In the genomic region with DNA sequence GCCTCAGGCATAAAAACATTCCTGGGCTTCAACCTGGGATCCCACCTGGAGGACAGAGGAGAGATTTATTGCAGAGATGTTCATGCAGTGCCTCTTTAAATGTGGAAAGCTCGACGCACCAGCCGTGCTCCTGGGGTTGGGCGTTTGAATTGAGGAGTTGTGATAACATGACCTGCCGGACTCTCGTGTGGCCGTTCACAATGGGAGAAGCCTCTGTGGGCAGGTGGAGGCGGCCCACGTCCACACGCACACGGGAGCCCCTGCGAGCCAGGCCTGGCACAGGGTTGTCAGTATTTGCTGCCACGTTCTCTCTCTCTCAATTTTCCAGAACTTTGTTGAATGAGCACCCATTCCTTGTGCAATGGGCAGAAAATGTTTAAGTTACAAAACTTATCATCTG, we compare ENCODE assay signal across 15 cellular contexts. TPM values are rescaled to one million over a fixed set of nuclear protein-coding genes. Genes with fewer than 3 reads are reported as not detected.
DNase-seq lines count a peak whose midpoint lies in the region; ATAC-seq and TF ChIP-seq lines count a peak whose summit lies in the region.
"Had no signal": no experiment of that assay in that cellular context is flagged by ENCODE, and none has a peak within 500 bp of the region (broad histone marks: within the 10 kb centered on the region; RNA-seq: fewer than 3 reads in every experiment).

No MANE protein-coding gene starts in this region.

- H3K79me2 ChIP-seq in SK-N-SH (ENCODE audit: insufficient read depth), result peaks cover 93% of the 10 kb centered on the region

- no peaks in the 10 kb centered on the region for H3K9me2 ChIP-seq in SK-N-SH

- peaks cover 97% of the 10 kb centered on the region for H4K20me1 ChIP-seq in SK-N-SH (ENCODE audit: insufficient read depth)

- TF ChIP-seq POLR2A in vagina (IDR thresholded peaks at IDR 0.05), result no peak

- intact Hi-C loops in left cardiac atrium (cut with DNase I) (no loop called here), vagina (cut with DNase I) (no loop called here)

- H3K27ac ChIP-seq in SK-N-SH (ENCODE audit: low read depth in 2 of 2, low read length in 1 of 2) (peak overlapping the region; percentile 60 to 96), rectal smooth muscle tissue (ENCODE audit: low read depth, low read length) (peak overlapping the region; percentile 33), vagina (peak overlapping the region; percentile 100)
- no peak overlapping the region for H3K27ac ChIP-seq in effector memory CD4-positive, alpha-beta T cell (ENCODE audit: insufficient read depth, low read length, poor library complexity, severe bottlenecking)

- CTCF ChIA-PET in SK-N-SH (lab: Yijun Ruan, JAX), result interaction anchor here (1.0 to 1.7 kb wide), 5 partner anchors 15 to 98 kb away, joined by 3 to 5 read pairs (median 4); no protein-coding TSS in a partner anchor

- H3K4me2 ChIP-seq in SK-N-SH, result peak overlapping the region; percentile 69

- H3K36me3 ChIP-seq in SK-N-SH (replicated peaks in 1 of 2; ENCODE audit: control insufficient read depth in 1 of 2, insufficient read depth in 2 of 2, low read length in 1 of 2) (peaks cover 59 to 80% of the 10 kb centered on the region in 2 experiments), rectal smooth muscle tissue (ENCODE audit: control insufficient read depth, insufficient read depth, low read length) (peaks cover 14% of the 10 kb centered on the region), vagina (peaks cover 0 to 22% of the 10 kb centered on the region in 2 donors)
- H3K36me3 ChIP-seq in effector memory CD4-positive, alpha-beta T cell (ENCODE audit: control insufficient read depth, insufficient read depth, low read length), result peaks cover 4% of the 10 kb centered on the region

- peaks cover 61% of the 10 kb centered on the region for H3F3A ChIP-seq in SK-N-SH (replicated peaks; ENCODE audit: insufficient read depth)

- no peak for TF ChIP-seq CTCF in SK-N-SH (IDR thresholded peaks at IDR 0.05)
- TF ChIP-seq CTCF in vagina (IDR thresholded peaks at IDR 0.05), result no peak

- no peak overlapping the region for H2AFZ ChIP-seq in SK-N-SH (ENCODE audit: low read depth)

- POLR2A ChIA-PET in SK-N-SH (lab: Yijun Ruan, JAX), result interaction anchor here (0.5 kb wide), 1 partner anchor 55 kb away, joined by 3 read pairs; no protein-coding TSS in a partner anchor

- WGBS in SK-N-SH (ENCODE audit: low lambda C conversion rate), result 86% methylated on average over 9 of the region's 13 CpGs

- no peak for TF ChIP-seq RAD21 in SK-N-SH (IDR thresholded peaks at IDR 0.05; ENCODE audit: low read length)

- H3K4me3 ChIP-seq in SK-N-SH (ENCODE audit: low read depth in 2 of 2, low read length in 1 of 2), result no peak overlapping the region
- no peak overlapping the region for H3K4me3 ChIP-seq in rectal smooth muscle tissue (ENCODE audit: low read length)
- peak overlapping the region in 1 of 2 donors; percentile 2 for H3K4me3 ChIP-seq in vagina
- no peak overlapping the region for H3K4me3 ChIP-seq in effector memory CD4-positive, alpha-beta T cell (ENCODE audit: insufficient read depth, low read depth, low read length, poor library complexity, severe bottlenecking)
- H3K4me3 ChIP-seq: lung, testis had no signal

- TF ChIP-seq EP300 in SK-N-SH (IDR thresholded peaks at IDR 0.05; ENCODE audit: borderline replicate concordance in 1 of 2, low read depth in 1 of 2, low read length in 1 of 2), result no peak

- H3K9ac ChIP-seq in SK-N-SH (no peak overlapping the region), rectal smooth muscle tissue (ENCODE audit: low read length) (no peak overlapping the region)

- H3K9me3 ChIP-seq in SK-N-SH (no peaks in the 10 kb centered on the region), vagina (no peaks in the 10 kb centered on the region)
- H3K9me3 ChIP-seq in effector memory CD4-positive, alpha-beta T cell (ENCODE audit: control insufficient read depth, low read length), result no peaks in the 10 kb centered on the region
- H3K9me3 ChIP-seq: testis had no signal

- H3K27me3 ChIP-seq in SK-N-SH (ENCODE audit: insufficient read depth), result no peaks in the 10 kb centered on the region
- H3K27me3 ChIP-seq in rectal smooth muscle tissue (ENCODE audit: control insufficient read depth, insufficient read depth, low read length), result no peaks in the 10 kb centered on the region
- H3K27me3 ChIP-seq in vagina, result no peaks in the 10 kb centered on the region
- no peaks in the 10 kb centered on the region for H3K27me3 ChIP-seq in effector memory CD4-positive, alpha-beta T cell (replicated peaks; ENCODE audit: control insufficient read depth, insufficient read depth, low read length, poor library complexity, severe bottlenecking)
- H3K27me3 ChIP-seq: testis had no signal

- H3K4me1 ChIP-seq in SK-N-SH (ENCODE audit: control insufficient read depth in 1 of 2, insufficient read depth in 2 of 2, low read depth in 1 of 2, low read length in 1 of 2) (peaks cover 48 to 93% of the 10 kb centered on the region in 2 experiments), rectal smooth muscle tissue (ENCODE audit: control insufficient read depth, insufficient read depth, low read length) (peaks cover 61% of the 10 kb centered on the region), vagina (peaks cover 100% of the 10 kb centered on the region)
- H3K4me1 ChIP-seq in effector memory CD4-positive, alpha-beta T cell (ENCODE audit: control insufficient read depth, insufficient read depth, low read length, poor library complexity, severe bottlenecking), result no peaks in the 10 kb centered on the region

- DNase-seq in SK-N-SH, result no peak
- DNase-seq in left cardiac atrium, result peak; percentile 15
- no peak for DNase-seq in vagina (ENCODE audit: extremely low spot score in 2 of 2)
- no peak for DNase-seq in effector memory CD4-positive, alpha-beta T cell
- no peak for DNase-seq in NCI-H446 treated with DMSO at 0.1 percent for 48 hours (lab: John Stamatoyannopoulos, UW)
- DNase-seq: 8988T, activated T-cell treated with anti-CD3 and anti-CD28 coated beads for 4 hours, NCI-H146, NCI-H524, testis had no signal

- no peak for ATAC-seq in SK-N-SH treated with all-trans-retinoic acid at 6 μM for 48 hours
- no peak for ATAC-seq in left cardiac atrium
- ATAC-seq in HG03432 (IDR thresholded peaks at IDR 0.05; ENCODE audit: unreplicated experiment), result no peak
- ATAC-seq: CD8-positive, alpha-beta T cell had no signal

TF ChIP-seq in SK-N-SH, 30 proteins besides CTCF, POLR2A, EP300 and RAD21 (continues in another document):
- TF ChIP-seq, protein P1, sequence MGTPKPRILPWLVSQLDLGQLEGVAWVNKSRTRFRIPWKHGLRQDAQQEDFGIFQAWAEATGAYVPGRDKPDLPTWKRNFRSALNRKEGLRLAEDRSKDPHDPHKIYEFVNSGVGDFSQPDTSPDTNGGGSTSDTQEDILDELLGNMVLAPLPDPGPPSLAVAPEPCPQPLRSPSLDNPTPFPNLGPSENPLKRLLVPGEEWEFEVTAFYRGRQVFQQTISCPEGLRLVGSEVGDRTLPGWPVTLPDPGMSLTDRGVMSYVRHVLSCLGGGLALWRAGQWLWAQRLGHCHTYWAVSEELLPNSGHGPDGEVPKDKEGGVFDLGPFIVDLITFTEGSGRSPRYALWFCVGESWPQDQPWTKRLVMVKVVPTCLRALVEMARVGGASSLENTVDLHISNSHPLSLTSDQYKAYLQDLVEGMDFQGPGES (IDR thresholded peaks at IDR 0.05; ENCODE audit: low read depth, low read length), result no peak

TF ChIP-seq in SK-N-SH treated with all-trans-retinoic acid at 6 μM for 48 hours, 23 proteins besides CTCF, POLR2A, EP300 and RAD21 (continues in another document):
- no peak for TF ChIP-seq CSDC2 (CRISPR knock-in tag; IDR thresholded peaks at IDR 0.05)
- TF ChIP-seq, protein P2, sequence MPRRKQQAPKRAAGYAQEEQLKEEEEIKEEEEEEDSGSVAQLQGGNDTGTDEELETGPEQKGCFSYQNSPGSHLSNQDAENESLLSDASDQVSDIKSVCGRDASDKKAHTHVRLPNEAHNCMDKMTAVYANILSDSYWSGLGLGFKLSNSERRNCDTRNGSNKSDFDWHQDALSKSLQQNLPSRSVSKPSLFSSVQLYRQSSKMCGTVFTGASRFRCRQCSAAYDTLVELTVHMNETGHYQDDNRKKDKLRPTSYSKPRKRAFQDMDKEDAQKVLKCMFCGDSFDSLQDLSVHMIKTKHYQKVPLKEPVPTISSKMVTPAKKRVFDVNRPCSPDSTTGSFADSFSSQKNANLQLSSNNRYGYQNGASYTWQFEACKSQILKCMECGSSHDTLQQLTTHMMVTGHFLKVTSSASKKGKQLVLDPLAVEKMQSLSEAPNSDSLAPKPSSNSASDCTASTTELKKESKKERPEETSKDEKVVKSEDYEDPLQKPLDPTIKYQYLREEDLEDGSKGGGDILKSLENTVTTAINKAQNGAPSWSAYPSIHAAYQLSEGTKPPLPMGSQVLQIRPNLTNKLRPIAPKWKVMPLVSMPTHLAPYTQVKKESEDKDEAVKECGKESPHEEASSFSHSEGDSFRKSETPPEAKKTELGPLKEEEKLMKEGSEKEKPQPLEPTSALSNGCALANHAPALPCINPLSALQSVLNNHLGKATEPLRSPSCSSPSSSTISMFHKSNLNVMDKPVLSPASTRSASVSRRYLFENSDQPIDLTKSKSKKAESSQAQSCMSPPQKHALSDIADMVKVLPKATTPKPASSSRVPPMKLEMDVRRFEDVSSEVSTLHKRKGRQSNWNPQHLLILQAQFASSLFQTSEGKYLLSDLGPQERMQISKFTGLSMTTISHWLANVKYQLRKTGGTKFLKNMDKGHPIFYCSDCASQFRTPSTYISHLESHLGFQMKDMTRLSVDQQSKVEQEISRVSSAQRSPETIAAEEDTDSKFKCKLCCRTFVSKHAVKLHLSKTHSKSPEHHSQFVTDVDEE (CRISPR knock-in tag; IDR thresholded peaks at IDR 0.05), result no peak
- no peak for TF ChIP-seq RARB (CRISPR knock-in tag; IDR thresholded peaks at IDR 0.05)
- TF ChIP-seq, protein P3, sequence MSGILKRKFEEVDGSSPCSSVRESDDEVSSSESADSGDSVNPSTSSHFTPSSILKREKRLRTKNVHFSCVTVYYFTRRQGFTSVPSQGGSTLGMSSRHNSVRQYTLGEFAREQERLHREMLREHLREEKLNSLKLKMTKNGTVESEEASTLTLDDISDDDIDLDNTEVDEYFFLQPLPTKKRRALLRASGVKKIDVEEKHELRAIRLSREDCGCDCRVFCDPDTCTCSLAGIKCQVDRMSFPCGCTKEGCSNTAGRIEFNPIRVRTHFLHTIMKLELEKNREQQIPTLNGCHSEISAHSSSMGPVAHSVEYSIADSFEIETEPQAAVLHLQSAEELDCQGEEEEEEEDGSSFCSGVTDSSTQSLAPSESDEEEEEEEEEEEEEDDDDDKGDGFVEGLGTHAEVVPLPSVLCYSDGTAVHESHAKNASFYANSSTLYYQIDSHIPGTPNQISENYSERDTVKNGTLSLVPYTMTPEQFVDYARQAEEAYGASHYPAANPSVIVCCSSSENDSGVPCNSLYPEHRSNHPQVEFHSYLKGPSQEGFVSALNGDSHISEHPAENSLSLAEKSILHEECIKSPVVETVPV (CRISPR knock-in tag; IDR thresholded peaks at IDR 0.05), result no peak
- no peak for TF ChIP-seq ZFP30 (CRISPR knock-in tag; IDR thresholded peaks at IDR 0.05)
- TF ChIP-seq ZNF70 (CRISPR knock-in tag; IDR thresholded peaks at IDR 0.05), result no peak
- TF ChIP-seq SNAI2 (CRISPR knock-in tag; IDR thresholded peaks at IDR 0.05), result no peak
- TF ChIP-seq BACH2 (CRISPR knock-in tag; IDR thresholded peaks at IDR 0.05; ENCODE audit: borderline replicate concordance), result no peak

RNA-seq across cellular contexts. Expression of a gene that starts 58.3 kb away (rescaled TPM):
- polyA plus RNA-seq in SK-N-SH (2012; rRNA removed), result 4.5 TPM in 2 replicates
- polyA plus RNA-seq in SK-N-SH (2012; cell fraction: cytosol; rRNA removed), result 4.1 and 4.4 TPM in 2 replicates
- 5.8 and 6.8 TPM in 2 replicates for polyA plus RNA-seq in SK-N-SH (2012; cell fraction: nucleus; rRNA removed)
- total RNA-seq in left cardiac atrium (10 to 100 TPM; 49.6 to 66.2 TPM), vagina (13.5 TPM)
